In genomic region chr6:158256746-158257424, GRCh38 we compare ENCODE assay signal across 24 cellular contexts. TPM values are rescaled to one million over a fixed set of nuclear protein-coding genes. Genes with fewer than 3 reads are reported as not detected.
DNase-seq lines count a peak whose midpoint lies in the region; ATAC-seq, FAIRE-seq and TF ChIP-seq lines count a peak whose summit lies in the region.
"Had no signal": no experiment of that assay in that cellular context is flagged by ENCODE, and none has a peak within 500 bp of the region (broad histone marks: within the 10 kb centered on the region; RNA-seq: fewer than 3 reads in every experiment).

No MANE protein-coding gene starts in this region.

- H3K9me3 ChIP-seq in pancreas, result no peaks in the 10 kb centered on the region
- H3K9me3 ChIP-seq: left lung, uterus had no signal

- ATAC-seq in pancreas (peak in 3 of 4 donors; percentile 37 to 76 (median 53)), GM18517 (IDR thresholded peaks at IDR 0.05; ENCODE audit: unreplicated experiment) (no peak)
- ATAC-seq: HCT116 had no signal

- no peak for TF ChIP-seq CTCF in pancreas (IDR thresholded peaks at IDR 0.05)

- FAIRE-seq in pancreas (lab: Jason Lieb, UNC), result no peak

- no peaks in the 10 kb centered on the region for H3K27me3 ChIP-seq in pancreas
- H3K27me3 ChIP-seq: cardiac muscle cell, hepatocyte, left lung, uterus had no signal

- no peak overlapping the region for H3K4me3 ChIP-seq in pancreas
- H3K4me3 ChIP-seq: cardiac muscle cell, hepatocyte, left lung, uterus had no signal

- no peaks in the 10 kb centered on the region for H3K36me3 ChIP-seq in pancreas
- H3K36me3 ChIP-seq: cardiac muscle cell, left lung, uterus had no signal

- 67 to 69% methylated on average over 5 of the region's 5 CpGs for WGBS in pancreas, 2 donors

- no peak overlapping the region for H3K27ac ChIP-seq in pancreas
- H3K27ac ChIP-seq: hepatocyte, left lung, uterus had no signal

- peak; percentile 11 for DNase-seq in NCI-H345 (lab: John Stamatoyannopoulos, UW)
- no peak for DNase-seq in NCI-H345 treated with DMSO at 0.1 percent for 48 hours (lab: John Stamatoyannopoulos, UW; ENCODE audit: unreplicated experiment)
- DNase-seq in NCI-H1105 (lab: John Stamatoyannopoulos, UW), result peak; percentile 41
- DNase-seq in cerebellar cortex (ENCODE audit: low spot score), result peak; percentile 97
- no peak for DNase-seq in pancreas
- no peak for DNase-seq in NK-92 (lab: John Stamatoyannopoulos, UW; ENCODE audit: unreplicated experiment)
- no peak for DNase-seq in central memory CD4-positive, alpha-beta T cell
- DNase-seq: activated B cell treated with CpG ODN at 0.5 μM for 24 hours; activated CD4-positive, alpha-beta memory T cell treated with anti-CD3 and anti-CD28 coated beads for 36 hours; activated naive CD4-positive, alpha-beta T cell; activated T-cell treated with anti-CD3 and anti-CD28 coated beads for 4 hours; amniotic stem cell; foreskin fibroblast; KBM-7; left lung; NCI-H187 treated with DMSO at 0.1 percent for 48 hours; NCI-H524 treated with DMSO at 0.1 percent for 48 hours; posterior cingulate gyrus; T1000; uterus had no signal

- peaks cover 0 to 5% (median 0%) of the 10 kb centered on the region in 3 donors for H3K4me1 ChIP-seq in pancreas

- intact Hi-C loops in pancreas (cut with DNase I), result no loop called here

RNA-seq across cellular contexts. Expression of gene TULP4, which starts 55.4 kb away (rescaled TPM):
- 10 to 100 TPM; 46.0 to 88.8 (median 58.4) TPM for total RNA-seq in pancreas
- polyA plus RNA-seq in pancreas, result 1 to 10 TPM; 3.1 to 8.1 TPM

Comparison
In these comparisons a context has a peak if more than half of its experiments do, and no peak if none do; other contexts are left out.
1. DNase-seq: peak in NCI-H345 (single experiment), NCI-H1105 (single experiment) and cerebellar cortex (single experiment); none in NCI-H345 treated with DMSO at 0.1 percent for 48 hours (single experiment), pancreas (0 of 6), NK-92 (single experiment) and central memory CD4-positive, alpha-beta T cell (single experiment).